ENCODE assay signal across 1 cellular context in genomic region chr3:142958707-142959106, GRCh38.
TF ChIP-seq lines count a peak whose summit lies in the region.

No MANE protein-coding gene starts in this region.

TF ChIP-seq in K562, 482 proteins besides CTCF, POLR2A, EP300 and RAD21 (continued from another document):
- 0 out of 2 replicates have a peak, but pooled peaks have one; percentile 20 for TF ChIP-seq ZNF592 (IDR thresholded peaks at IDR 0.05)
- 0 out of 2 replicates have a peak, but pooled peaks have one; percentile 29 for TF ChIP-seq CTBP1 (IDR thresholded peaks at IDR 0.05; ENCODE audit: borderline replicate concordance)
- peak; percentile 38; the same call in 1 of the 2 replicates for TF ChIP-seq EHMT2 (IDR thresholded peaks at IDR 0.05)
- peak in 1 of 3 experiments; percentile 68 for TF ChIP-seq YY1 (IDR thresholded peaks at IDR 0.05; ENCODE audit: borderline replicate concordance in 1 of 3, control insufficient read depth in 1 of 3, extremely low read depth in 1 of 3, insufficient read depth in 3 of 3, insufficient read length in 1 of 3, insufficient replicate concordance in 2 of 3, low read depth in 1 of 3, low read length in 2 of 3)
- TF ChIP-seq SMARCA4 (IDR thresholded peaks at IDR 0.05) = peak; percentile 48; the same call in 1 of the 2 replicates
- TF ChIP-seq ATF3 (IDR thresholded peaks at IDR 0.05) = peak; percentile 71
- TF ChIP-seq ATF3 (CRISPR knock-in tag; conservative IDR thresholded peaks at IDR 0.05) = no peak
- TF ChIP-seq ARID3A (IDR thresholded peaks at IDR 0.05; ENCODE audit: borderline replicate concordance, low read depth, low read length) = peak; percentile 27; the same call in 1 of the 2 replicates
- TF ChIP-seq PKNOX1 (IDR thresholded peaks at IDR 0.05) = peak; percentile 41
- 0 out of 2 replicates have a peak, but pooled peaks have one; percentile 28 for TF ChIP-seq ARID1B (IDR thresholded peaks at IDR 0.05)
- TF ChIP-seq MEF2A (IDR thresholded peaks at IDR 0.05; ENCODE audit: control insufficient read depth, low read depth, low read length) = peak; percentile 71; the same call in 1 of the 2 replicates
- TF ChIP-seq DPF2 (IDR thresholded peaks at IDR 0.05) = 0 out of 2 replicates have a peak, but pooled peaks have one; percentile 18
- TF ChIP-seq MEF2D (tag; conservative IDR thresholded peaks at IDR 0.05; ENCODE audit: low read depth) = peak; percentile 74
- peak; percentile 71; the same call in 1 of the 2 replicates for TF ChIP-seq JUND (IDR thresholded peaks at IDR 0.05; ENCODE audit: borderline replicate concordance, low read depth, low read length)
- TF ChIP-seq JUND (tag; IDR thresholded peaks at IDR 0.05; ENCODE audit: borderline replicate concordance, low read depth, low read length) = 0 out of 3 replicates have a peak, but pooled peaks have one; percentile 41
- 0 out of 2 replicates have a peak, but pooled peaks have one; percentile 36 for TF ChIP-seq SMARCC2 (IDR thresholded peaks at IDR 0.05; ENCODE audit: low read depth)
- TF ChIP-seq ZBTB33 (CRISPR knock-in tag; IDR thresholded peaks at IDR 0.05) = no peak
- TF ChIP-seq FOSL1 (tag; conservative IDR thresholded peaks at IDR 0.05) = peak; percentile 76
- TF ChIP-seq ZNF609 (CRISPR knock-in tag; IDR thresholded peaks at IDR 0.05; ENCODE audit: borderline replicate concordance) = no peak
- TF ChIP-seq CREM (IDR thresholded peaks at IDR 0.05; ENCODE audit: low read depth) = 0 out of 2 replicates have a peak, but pooled peaks have one; percentile 40
- no peak for TF ChIP-seq NR2F6 (CRISPR knock-in tag; IDR thresholded peaks at IDR 0.05)
- no peak for TF ChIP-seq GTF2A2 (tag; IDR thresholded peaks at IDR 0.05)
